In genomic region chr7:114663502-114663901, GRCh38 we compare ENCODE assay signal across 8 cellular contexts.
A peak's percentile ranks its signal among the peaks of the same experiment; 100 is the strongest.
DNase-seq lines count a peak whose midpoint lies in the region; ATAC-seq and TF ChIP-seq lines count a peak whose summit lies in the region.

No MANE protein-coding gene starts in this region.

- no peak overlapping the region for H3K4me2 ChIP-seq in OCI-LY7 (ENCODE audit: low read length)

- H4K20me1 ChIP-seq in OCI-LY7 (ENCODE audit: insufficient read depth, low read length), result no peaks in the 10 kb centered on the region

- H3K79me2 ChIP-seq in OCI-LY7 (ENCODE audit: insufficient read depth, low read depth, low read length), result no peaks in the 10 kb centered on the region

- no peak for ATAC-seq in HG02571 (IDR thresholded peaks at IDR 0.05; ENCODE audit: unreplicated experiment)
- ATAC-seq in GM18517 (IDR thresholded peaks at IDR 0.05; ENCODE audit: unreplicated experiment), result no peak

- no peak overlapping the region for H2AFZ ChIP-seq in OCI-LY7 (ENCODE audit: low read length)

- H3K27ac ChIP-seq in OCI-LY7 (ENCODE audit: low read depth, low read length, poor library complexity, severe bottlenecking), result no peak overlapping the region

- no peaks in the 10 kb centered on the region for H3K9me3 ChIP-seq in OCI-LY7 (ENCODE audit: low read length)

- POLR2A ChIA-PET in OCI-LY7 (lab: Charles Lee), result interaction anchor here (0.7 kb wide), 1 partner anchor 21 kb away, joined by 5 read pairs; no protein-coding TSS in a partner anchor

- no TSS peak for BruUV-seq in OCI-LY7 (replicated peaks; lab: Mats Ljungman, UMichigan)

- H3K9me2 ChIP-seq in OCI-LY7 (ENCODE audit: insufficient read depth, low read length), result no peaks in the 10 kb centered on the region

- CTCF ChIA-PET in OCI-LY7 (lab: Charles Lee; ENCODE audit: unreplicated experiment), result no interaction called here

- DNase-seq in COLO668 (lab: John Stamatoyannopoulos, UW; ENCODE audit: unreplicated experiment) (peak; percentile 22), HS-5 (ENCODE audit: low read depth) (peak; percentile 2), OCI-LY7 (ENCODE audit: low spot score) (peak; percentile 1), glomerular endothelial cell (ENCODE audit: extremely low read depth, low read depth, low spot score) (peak; percentile 3), OCI-M2 (lab: John Stamatoyannopoulos, UW; ENCODE audit: unreplicated experiment) (no peak)
- DNase-seq in activated CD4-positive, alpha-beta T cell treated with anti-CD3 and anti-CD28 coated beads, Interleukin-2, amount 50 U/mL, for 4 hours, result no peak

- intact Hi-C loops in OCI-LY7 (cut with micrococcal nuclease; ENCODE audit: unreplicated experiment), result no loop called here

- H3K4me3 ChIP-seq in OCI-LY7 (ENCODE audit: low read depth, low read length, poor library complexity, severe bottlenecking), result no peak overlapping the region

- peak; percentile 46 for TF ChIP-seq CTCF in OCI-LY7 (conservative IDR thresholded peaks at IDR 0.05; ENCODE audit: low read length)

- H3K36me3 ChIP-seq in OCI-LY7 (ENCODE audit: insufficient read depth, low read length), result no peaks in the 10 kb centered on the region

- H3K4me1 ChIP-seq in OCI-LY7 (ENCODE audit: insufficient read depth, low read length, poor library complexity, severe bottlenecking), result no peaks in the 10 kb centered on the region

Comparison
In these comparisons a context has a peak if more than half of its experiments do, and no peak if none do; other contexts are left out.
1. DNase-seq: peak in COLO668 (single experiment), HS-5 (single experiment), OCI-LY7 (single experiment) and glomerular endothelial cell (single experiment); none in OCI-M2 (single experiment) and activated CD4-positive, alpha-beta T cell treated with anti-CD3 and anti-CD28 coated beads, Interleukin-2, amount 50 U/mL, for 4 hours (0 of 2).